Comparison of ENCODE assay signal across 12 cellular contexts in genomic region chr9:14778565-14778964, GRCh38. TPM values are rescaled to one million over a fixed set of nuclear protein-coding genes. Genes with fewer than 3 reads are reported as not detected.
"Had no signal": no experiment of that assay in that cellular context is flagged by ENCODE, and none has a peak within 500 bp of the region (broad histone marks: within the 10 kb centered on the region; RNA-seq: fewer than 3 reads in every experiment).

No MANE protein-coding gene starts in this region.

- ATAC-seq: GM23338, HCT116 had no signal

- H3K9ac ChIP-seq: GM23248 had no signal

- H3K4me2 ChIP-seq: GM23338 had no signal

- H3K27ac ChIP-seq: GM23248 had no signal

- H3K9me3 ChIP-seq: HAP-1 had no signal

- H3K36me3 ChIP-seq: HAP-1 had no signal

- H2AFZ ChIP-seq: GM23248, GM23338 had no signal

- DNase-seq: GM23248, GOT3, H7, H9, HCEC 1CT, HFFc6 had no signal

- FAIRE-seq: H1, H54 had no signal

- H3K4me1 ChIP-seq: HAP-1 had no signal

- H3K4me3 ChIP-seq: GM23248, GM23338, HAP-1 had no signal

RNA-seq across cellular contexts. Expression of gene CER1, which starts 56.0 kb away (rescaled TPM):
- total RNA-seq: GM23248, H4, HFFc6 had no signal
- polyA plus RNA-seq: GM23248 had no signal
